ENCODE assay signal across 1 cellular context in genomic region chr1:150066838-150067183, GRCh38.
A peak's percentile ranks its signal among the peaks of the same experiment; 100 is the strongest.
TF ChIP-seq lines count a peak whose summit lies in the region.

No MANE protein-coding gene starts in this region.

TF ChIP-seq in WTC11, 78 proteins besides CTCF, POLR2A, EP300 and RAD21 (continued from another document and continues in another):
- TF ChIP-seq ARID4B (CRISPR knock-in tag; IDR thresholded peaks at IDR 0.05; ENCODE audit: borderline replicate concordance) (no peak), ZNF532 (CRISPR knock-in tag; IDR thresholded peaks at IDR 0.05; ENCODE audit: borderline replicate concordance) (no peak), E2F1 (CRISPR knock-in tag; IDR thresholded peaks at IDR 0.05) (no peak), ZNF512 (CRISPR knock-in tag; IDR thresholded peaks at IDR 0.05; ENCODE audit: borderline replicate concordance) (no peak), ZNF138 (CRISPR knock-in tag; conservative IDR thresholded peaks at IDR 0.05) (no peak), ZNF317 (CRISPR knock-in tag; IDR thresholded peaks at IDR 0.05; ENCODE audit: borderline replicate concordance, low read depth) (no peak), MXD4 (CRISPR knock-in tag; IDR thresholded peaks at IDR 0.05; ENCODE audit: borderline replicate concordance) (no peak), NFE2L1 (CRISPR knock-in tag; IDR thresholded peaks at IDR 0.05) (0 out of 2 replicates have a peak, but pooled peaks have one; percentile 36), USF1 (CRISPR knock-in tag; IDR thresholded peaks at IDR 0.05) (no peak), JAZF1 (CRISPR knock-in tag; IDR thresholded peaks at IDR 0.05) (no peak), CREB1 (CRISPR knock-in tag; IDR thresholded peaks at IDR 0.05) (no peak), JUN (CRISPR knock-in tag; IDR thresholded peaks at IDR 0.05) (no peak), OVOL2 (CRISPR knock-in tag; IDR thresholded peaks at IDR 0.05; ENCODE audit: borderline replicate concordance) (no peak), ATF2 (CRISPR knock-in tag; IDR thresholded peaks at IDR 0.05; ENCODE audit: borderline replicate concordance, low read depth) (no peak), SMAD4 (CRISPR knock-in tag; IDR thresholded peaks at IDR 0.05) (no peak), ZSCAN18 (CRISPR knock-in tag; IDR thresholded peaks at IDR 0.05) (no peak), ZBTB21 (CRISPR knock-in tag; IDR thresholded peaks at IDR 0.05; ENCODE audit: borderline replicate concordance) (no peak), ZNF232 (CRISPR knock-in tag; IDR thresholded peaks at IDR 0.05) (no peak), ATF1 (CRISPR knock-in tag; IDR thresholded peaks at IDR 0.05) (no peak), NR3C1 (CRISPR knock-in tag; conservative IDR thresholded peaks at IDR 0.05; ENCODE audit: low read depth) (no peak), ZNF671 (CRISPR knock-in tag; IDR thresholded peaks at IDR 0.05) (no peak), ATF6 (CRISPR knock-in tag; IDR thresholded peaks at IDR 0.05) (no peak), PRRX2 (CRISPR knock-in tag; IDR thresholded peaks at IDR 0.05) (no peak), USF2 (CRISPR knock-in tag; IDR thresholded peaks at IDR 0.05) (no peak), PREB (CRISPR knock-in tag; IDR thresholded peaks at IDR 0.05; ENCODE audit: borderline replicate concordance) (no peak), RELA (CRISPR knock-in tag; IDR thresholded peaks at IDR 0.05; ENCODE audit: borderline replicate concordance) (no peak), FOXP4 (CRISPR knock-in tag; IDR thresholded peaks at IDR 0.05) (no peak), NFATC4 (CRISPR knock-in tag; IDR thresholded peaks at IDR 0.05) (0 out of 2 replicates have a peak, but pooled peaks have one; percentile 24), HMGA2 (CRISPR knock-in tag; IDR thresholded peaks at IDR 0.05) (no peak), RORB (CRISPR knock-in tag; IDR thresholded peaks at IDR 0.05) (no peak), MLX (CRISPR knock-in tag; IDR thresholded peaks at IDR 0.05) (no peak), ZMAT4 (CRISPR knock-in tag; IDR thresholded peaks at IDR 0.05) (no peak), CREM (CRISPR knock-in tag; IDR thresholded peaks at IDR 0.05) (0 out of 2 replicates have a peak, but pooled peaks have one; percentile 8)
